28 cellular contexts compared by ENCODE assay signal in genomic region chr11:2199466-2200341, GRCh38. TPM values are rescaled to one million over a fixed set of nuclear protein-coding genes. Genes with fewer than 3 reads are reported as not detected.
"Had no signal": no experiment of that assay in that cellular context is flagged by ENCODE, and none has a peak within 500 bp of the region (broad histone marks: within the 10 kb centered on the region; RNA-seq: fewer than 3 reads in every experiment).

No MANE protein-coding gene starts in this region.

- H3K27me3 ChIP-seq: brain microvascular endothelial cell, cardiac muscle cell, MG63 had no signal

- H3K9me3 ChIP-seq: MG63 had no signal

- H3K27ac ChIP-seq: brain microvascular endothelial cell, cardiac muscle cell had no signal

- H3K36me3 Mint-ChIP-seq: activated CD4-positive, alpha-beta memory T cell treated with anti-CD3 and anti-CD28 coated beads for 36 hours; activated naive CD4-positive, alpha-beta T cell treated with anti-CD3 and anti-CD28 coated beads, Interleukin-2, amount 50 U/mL, for 72 hours; T-cell had no signal

- H3K9me3 Mint-ChIP-seq: activated CD4-positive, alpha-beta memory T cell treated with anti-CD3 and anti-CD28 coated beads for 36 hours; activated CD4-positive, alpha-beta T cell treated with anti-CD3 and anti-CD28 coated beads, Interleukin-2, amount 10 ng/mL, durations not matched to agents 7 days and 5 days had no signal

- H3K27me3 Mint-ChIP-seq: activated CD4-positive, alpha-beta memory T cell treated with anti-CD3 and anti-CD28 coated beads for 36 hours had no signal

- DNase-seq: activated CD4-positive, alpha-beta memory T cell treated with anti-CD3 and anti-CD28 coated beads for 36 hours; activated CD4-positive, alpha-beta T cell treated with anti-CD3 and anti-CD28 coated beads, Interleukin-2, amount 10 ng/mL, durations not matched to agents 7 days and 5 days; activated CD4-positive, CD25-positive, alpha-beta regulatory T cell; activated CD8-positive, alpha-beta memory T cell treated with anti-CD3 and anti-CD28 coated beads for 24 hours; activated effector memory CD4-positive, alpha-beta T cell treated with anti-CD3 and anti-CD28 coated beads, Interleukin-2, amount 50 U/mL, for 16 hours; activated naive CD4-positive, alpha-beta T cell treated with Interleukin-2 at 50 U/mL for 16 hours; activated T-cell treated with anti-CD3 and anti-CD28 coated beads, Interleukin-2, amount 50 U/mL, for 4 hours; amygdala; brain microvascular endothelial cell; MG63; MV-4-11; NCI-H1092 treated with DMSO at 0.1 percent for 48 hours; NCI-H1436; NCI-H1694 treated with DMSO at 0.1 percent for 48 hours; NCI-H2029 treated with DMSO at 0.1 percent for 48 hours; NCI-H345; NCI-H510A; NCI-H526 treated with DMSO at 0.1 percent for 48 hours; NCI-H82; SHP77 treated with DMSO at 0.1 percent for 48 hours; T-cell; T-helper 2 cell; T1000 had no signal

- H3K27ac Mint-ChIP-seq: activated CD4-positive, alpha-beta memory T cell treated with anti-CD3 and anti-CD28 coated beads for 36 hours; activated CD4-positive, alpha-beta T cell treated with anti-CD3 and anti-CD28 coated beads, Interleukin-2, amount 10 ng/mL, durations not matched to agents 7 days and 5 days; T-cell had no signal

- H3K4me3 ChIP-seq: cardiac muscle cell, MG63 had no signal

- H3K4me3 Mint-ChIP-seq: activated CD4-positive, alpha-beta memory T cell treated with anti-CD3 and anti-CD28 coated beads for 36 hours; activated CD4-positive, alpha-beta T cell treated with anti-CD3 and anti-CD28 coated beads, Interleukin-2, amount 10 ng/mL, durations not matched to agents 7 days and 5 days; activated T-cell treated with anti-CD3 and anti-CD28 coated beads, Interleukin-2, amount 50 U/mL, for 4 hours; T-cell had no signal

- H3K36me3 ChIP-seq: brain microvascular endothelial cell, cardiac muscle cell, MG63 had no signal

- ATAC-seq: activated naive CD4-positive, alpha-beta T cell treated with anti-CD3 and anti-CD28 coated beads, Interleukin-2, amount 50 U/mL, for 72 hours; activated T-cell treated with anti-CD3 and anti-CD28 coated beads, Interleukin-2, amount 50 U/mL, for 4 hours; T-cell had no signal

RNA-seq across cellular contexts. Expression of gene TH, which starts 28.1 kb away (rescaled TPM):
- total RNA-seq: activated CD4-positive, alpha-beta memory T cell treated with anti-CD3 and anti-CD28 coated beads for 36 hours; activated CD4-positive, alpha-beta T cell treated with anti-CD3 and anti-CD28 coated beads, Interleukin-2, amount 10 ng/mL, durations not matched to agents 7 days and 5 days; activated naive CD4-positive, alpha-beta T cell treated with anti-CD3 and anti-CD28 coated beads, Interleukin-2, amount 50 U/mL, for 72 hours; activated T-cell treated with anti-CD3 and anti-CD28 coated beads, Interleukin-2, amount 50 U/mL, for 4 hours; cardiac muscle cell; OCI-LY7; SK-MEL-5; T-cell had no signal
- polyA plus RNA-seq: cardiac muscle cell had no signal

RNA-seq across cellular contexts. Expression of gene INS, which starts 38.7 kb away (rescaled TPM):
- total RNA-seq: activated CD4-positive, alpha-beta memory T cell treated with anti-CD3 and anti-CD28 coated beads for 36 hours; activated CD4-positive, alpha-beta T cell treated with anti-CD3 and anti-CD28 coated beads, Interleukin-2, amount 10 ng/mL, durations not matched to agents 7 days and 5 days; activated naive CD4-positive, alpha-beta T cell treated with anti-CD3 and anti-CD28 coated beads, Interleukin-2, amount 50 U/mL, for 72 hours; activated T-cell treated with anti-CD3 and anti-CD28 coated beads, Interleukin-2, amount 50 U/mL, for 4 hours; cardiac muscle cell; OCI-LY7; RPMI7951; SK-MEL-5 had no signal
- polyA plus RNA-seq: cardiac muscle cell had no signal
